In the genomic region with DNA sequence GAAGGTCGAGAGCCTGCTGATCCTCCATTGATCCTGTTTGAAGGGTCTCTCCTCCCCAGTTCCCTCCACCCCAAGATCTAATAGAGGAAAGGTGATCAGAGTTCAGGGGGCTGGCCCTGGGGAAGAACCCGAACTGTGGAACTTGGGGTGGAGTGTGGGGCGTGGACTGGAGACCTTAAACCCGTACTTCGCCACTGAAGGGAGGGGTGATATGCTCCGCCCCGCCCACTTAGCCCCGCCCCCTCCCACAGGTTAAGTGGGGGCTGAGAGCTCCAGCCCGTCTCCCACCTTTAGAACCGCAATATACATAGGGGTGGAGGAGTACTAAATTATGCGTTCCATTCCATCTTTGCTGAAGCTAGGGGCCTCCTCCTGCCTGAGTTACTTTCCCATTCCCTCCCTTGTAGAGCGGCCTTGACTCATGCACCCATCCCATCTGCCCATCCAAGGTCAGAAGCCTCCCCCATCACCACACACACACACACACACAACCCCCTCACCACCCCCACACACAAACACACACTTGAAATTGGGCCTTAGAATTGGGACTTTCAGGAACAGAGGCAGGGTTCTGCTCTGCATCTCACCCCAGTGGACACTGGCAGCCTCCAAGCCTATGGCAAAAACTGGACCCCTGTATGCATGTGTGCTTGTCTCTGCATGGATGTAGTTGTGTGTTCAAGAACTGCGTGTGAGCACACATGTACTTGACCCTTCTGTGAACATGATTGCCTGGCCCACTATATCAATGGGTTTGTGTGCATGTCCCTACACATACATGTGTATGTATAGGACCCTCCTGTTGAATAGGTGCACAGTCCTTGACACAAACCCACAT, we compare ENCODE assay signal across 9 cellular contexts. TPM values are rescaled to one million over a fixed set of nuclear protein-coding genes. Genes with fewer than 3 reads are reported as not detected.
DNase-seq lines count a peak whose midpoint lies in the region; ATAC-seq and TF ChIP-seq lines count a peak whose summit lies in the region.
"Had no signal": no experiment of that assay in that cellular context is flagged by ENCODE, and none has a peak within 500 bp of the region (broad histone marks: within the 10 kb centered on the region; RNA-seq: fewer than 3 reads in every experiment).

No MANE protein-coding gene starts in this region.

- peak; percentile 66 for ATAC-seq in naive thymus-derived CD4-positive, alpha-beta T cell
- ATAC-seq in activated CD4-positive, CD25-positive, alpha-beta regulatory T cell treated with anti-CD3 and anti-CD28 coated beads, Interleukin-2, amount 50 U/mL, for 24 hours = no peak

- H3K36me3 Mint-ChIP-seq in T-helper 1 cell treated with Interleukin-12 subunit alpha and Interleukin-12 subunit beta and Interleukin-4 antibody, amounts not matched to agents 30 μg/mL and 1 μg/mL, for 36 hours (ENCODE audit: low read depth) = peaks cover 3% of the 10 kb centered on the region
- peaks cover 0 to 4% (median 1%) of the 10 kb centered on the region in 5 donors for H3K36me3 Mint-ChIP-seq in naive thymus-derived CD4-positive, alpha-beta T cell

- no peaks in the 10 kb centered on the region for H3K9me3 Mint-ChIP-seq in T-helper 1 cell treated with Interleukin-12 subunit alpha and Interleukin-12 subunit beta and Interleukin-4 antibody, amounts not matched to agents 30 μg/mL and 1 μg/mL, for 36 hours
- no peaks in the 10 kb centered on the region for H3K9me3 Mint-ChIP-seq in naive thymus-derived CD4-positive, alpha-beta T cell

- H3K27ac ChIP-seq in naive thymus-derived CD4-positive, alpha-beta T cell (ENCODE audit: low read depth, low read length) = no peak overlapping the region
- H3K27ac ChIP-seq: HL-60 had no signal

- peak overlapping the region; percentile 1 for H3K4me3 ChIP-seq in endocrine pancreas (ENCODE audit: control insufficient read depth, insufficient read depth, low read length)
- H3K4me3 ChIP-seq in naive thymus-derived CD4-positive, alpha-beta T cell (ENCODE audit: low read length) = peak overlapping the region; percentile 43

- H3K27me3 Mint-ChIP-seq in T-helper 1 cell treated with Interleukin-12 subunit alpha and Interleukin-12 subunit beta and Interleukin-4 antibody, amounts not matched to agents 30 μg/mL and 1 μg/mL, for 36 hours (ENCODE audit: low read depth) = peaks cover 8% of the 10 kb centered on the region
- H3K27me3 Mint-ChIP-seq in naive thymus-derived CD4-positive, alpha-beta T cell = peaks cover 0 to 5% (median 0%) of the 10 kb centered on the region in 5 donors

- intact Hi-C loops in naive thymus-derived CD4-positive, alpha-beta T cell (cut with micrococcal nuclease) = no loop called here

- POLR2A ChIA-PET in naive thymus-derived CD4-positive, alpha-beta T cell (lab: Charles Lee) = interaction anchor here (3.2 kb wide), 1 partner anchor 27 kb away, joined by 17 read pairs; no protein-coding TSS in a partner anchor

- no peaks in the 10 kb centered on the region for H3K36me3 ChIP-seq in endocrine pancreas (ENCODE audit: control insufficient read depth, insufficient read depth, low read length)
- H3K36me3 ChIP-seq in naive thymus-derived CD4-positive, alpha-beta T cell (ENCODE audit: control insufficient read depth in 2 of 3, insufficient read depth in 3 of 3, low read length in 3 of 3) = no peaks in the 10 kb centered on the region

- CTCF ChIA-PET in naive thymus-derived CD4-positive, alpha-beta T cell (lab: Charles Lee) = interaction anchor here (2.1 kb wide), 1 partner anchor 41 kb away, joined by 13 read pairs; no protein-coding TSS in a partner anchor

- no peaks in the 10 kb centered on the region for H3K9me3 ChIP-seq in endocrine pancreas (ENCODE audit: control insufficient read depth, low read length)
- H3K9me3 ChIP-seq in naive thymus-derived CD4-positive, alpha-beta T cell (ENCODE audit: control insufficient read depth in 2 of 3, low read length in 3 of 3) = no peaks in the 10 kb centered on the region

- H3K4me1 Mint-ChIP-seq in T-helper 1 cell treated with Interleukin-12 subunit alpha and Interleukin-12 subunit beta and Interleukin-4 antibody, amounts not matched to agents 30 μg/mL and 1 μg/mL, for 36 hours (ENCODE audit: low read depth) = peaks cover 10% of the 10 kb centered on the region
- peaks cover 4 to 18% (median 14%) of the 10 kb centered on the region in 7 donors for H3K4me1 Mint-ChIP-seq in naive thymus-derived CD4-positive, alpha-beta T cell

- no peaks in the 10 kb centered on the region for H3K27me3 ChIP-seq in endocrine pancreas (ENCODE audit: control insufficient read depth, insufficient read depth, low read length)
- no peaks in the 10 kb centered on the region for H3K27me3 ChIP-seq in naive thymus-derived CD4-positive, alpha-beta T cell (ENCODE audit: control insufficient read depth in 2 of 2, insufficient read depth in 2 of 2, low read length in 2 of 2)

- DNase-seq in GM10266 (ENCODE audit: extremely low spot score) = peak; percentile 70
- DNase-seq in naive thymus-derived CD4-positive, alpha-beta T cell = peak in 4 of 9 donors; percentile 14 to 39 (median 20)
- DNase-seq in glomerular visceral epithelial cell (ENCODE audit: extremely low spot score) = no peak
- no peak for DNase-seq in SKM-1 (lab: John Stamatoyannopoulos, UW; ENCODE audit: unreplicated experiment)
- no peak for DNase-seq in Kasumi-1 (lab: John Stamatoyannopoulos, UW)

- no peak overlapping the region for H3K9ac ChIP-seq in endocrine pancreas (ENCODE audit: control insufficient read depth, insufficient read depth, low read length)

- no peak overlapping the region for H3K27ac Mint-ChIP-seq in T-helper 1 cell treated with Interleukin-12 subunit alpha and Interleukin-12 subunit beta and Interleukin-4 antibody, amounts not matched to agents 30 μg/mL and 1 μg/mL, for 36 hours
- H3K27ac Mint-ChIP-seq in naive thymus-derived CD4-positive, alpha-beta T cell = peak overlapping the region in 3 of 9 donors; percentile 9 to 44 (median 24)

- peak overlapping the region; percentile 25 for H3K4me3 Mint-ChIP-seq in T-helper 1 cell treated with Interleukin-12 subunit alpha and Interleukin-12 subunit beta and Interleukin-4 antibody, amounts not matched to agents 30 μg/mL and 1 μg/mL, for 36 hours
- peak overlapping the region; percentile 53 to 81 (median 68) for H3K4me3 Mint-ChIP-seq in naive thymus-derived CD4-positive, alpha-beta T cell

- TF ChIP-seq CTCF in GM10266 (IDR thresholded peaks at IDR 0.05; ENCODE audit: control insufficient read depth, insufficient read depth, low read depth, missing control alignments) = no peak

- peaks cover 6% of the 10 kb centered on the region for H3K4me1 ChIP-seq in endocrine pancreas (ENCODE audit: control insufficient read depth, insufficient read depth, low read length)
- peaks cover 4 to 12% of the 10 kb centered on the region in 2 donors for H3K4me1 ChIP-seq in naive thymus-derived CD4-positive, alpha-beta T cell (ENCODE audit: control insufficient read depth in 2 of 2, insufficient read depth in 2 of 2, low read length in 2 of 2)

RNA-seq across cellular contexts. Expression of a gene that starts 1.0 kb away (rescaled TPM):
- 1 to 10 TPM in 3 of 5 experiments, under 1 TPM in 2; 0.78 to 1.7 (median 1.2) TPM for total RNA-seq in naive thymus-derived CD4-positive, alpha-beta T cell
- polyA plus RNA-seq in naive thymus-derived CD4-positive, alpha-beta T cell = under 1 TPM; 0.24 to 0.52 TPM

RNA-seq across cellular contexts. Expression of a gene that starts 17.0 kb away (rescaled TPM):
- 10 to 100 TPM; 35.8 to 74.5 (median 46.5) TPM for total RNA-seq in naive thymus-derived CD4-positive, alpha-beta T cell
- 100 to 1,000 TPM; 143 to 149 TPM for polyA plus RNA-seq in naive thymus-derived CD4-positive, alpha-beta T cell

RNA-seq across cellular contexts. Expression of a gene that starts 17.0 kb away (rescaled TPM):
- 10 to 100 TPM in 3 of 5 experiments, 1 to 10 TPM in 2; 5.8 to 17.3 (median 14.8) TPM for total RNA-seq in naive thymus-derived CD4-positive, alpha-beta T cell
- polyA plus RNA-seq in naive thymus-derived CD4-positive, alpha-beta T cell = 10 to 100 TPM; 10.0 to 18.9 TPM

RNA-seq across cellular contexts. Expression of a gene that starts 29.3 kb away (rescaled TPM):
- 10 to 100 TPM; 16.0 to 44.7 (median 25.5) TPM for total RNA-seq in naive thymus-derived CD4-positive, alpha-beta T cell
- polyA plus RNA-seq in naive thymus-derived CD4-positive, alpha-beta T cell = 10 to 100 TPM; 10.8 to 25.6 TPM

RNA-seq across cellular contexts. Expression of a gene that starts 57.5 kb away (rescaled TPM):
- 10 to 100 TPM; 20.1 to 43.7 (median 38.8) TPM for total RNA-seq in naive thymus-derived CD4-positive, alpha-beta T cell
- 10 to 100 TPM; 10.9 to 11.5 TPM for polyA plus RNA-seq in naive thymus-derived CD4-positive, alpha-beta T cell
